In the genomic region with DNA sequence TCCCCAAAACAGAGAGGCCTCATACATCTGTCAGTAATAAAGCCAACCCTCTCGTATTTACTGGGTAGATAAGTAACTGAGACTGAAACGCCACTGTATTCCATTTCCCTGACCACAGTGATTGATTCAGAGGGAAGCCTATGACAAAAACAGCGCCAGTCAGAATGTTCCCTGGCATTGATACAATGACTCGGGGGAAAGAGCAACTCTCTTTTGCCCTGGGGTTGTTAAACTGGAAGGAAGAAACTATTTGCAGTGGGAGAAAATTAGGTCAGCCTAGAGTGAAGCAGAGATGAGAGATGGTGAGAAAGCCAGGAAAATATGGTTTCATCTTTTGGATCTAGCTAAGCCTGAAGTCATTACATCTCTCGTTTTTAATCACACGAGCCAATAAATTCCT, we compare ENCODE assay signal across 15 cellular contexts. TPM values are rescaled to one million over a fixed set of nuclear protein-coding genes. Genes with fewer than 3 reads are reported as not detected.
DNase-seq lines count a peak whose midpoint lies in the region; ATAC-seq and TF ChIP-seq lines count a peak whose summit lies in the region.
"Had no signal": no experiment of that assay in that cellular context is flagged by ENCODE, and none has a peak within 500 bp of the region (broad histone marks: within the 10 kb centered on the region; RNA-seq: fewer than 3 reads in every experiment).

No MANE protein-coding gene starts in this region.

- no peak for ATAC-seq in activated CD4-positive, CD25-positive, alpha-beta regulatory T cell treated with anti-CD3 and anti-CD28 coated beads, Interleukin-2, amount 50 U/mL, for 24 hours
- no peak for ATAC-seq in HG03565 (IDR thresholded peaks at IDR 0.05; ENCODE audit: unreplicated experiment)
- ATAC-seq: A549; effector memory CD8-positive, alpha-beta T cell; T-cell; upper lobe of right lung had no signal

- no peaks in the 10 kb centered on the region for H3K9me3 ChIP-seq in osteoblast (ENCODE audit: low read depth, low read length)
- H3K9me3 ChIP-seq: A549, upper lobe of right lung had no signal

- H3K4me1 ChIP-seq in ACC112 (ENCODE audit: control insufficient read depth, insufficient read depth, low read length, unreplicated experiment) (peaks cover 7% of the 10 kb centered on the region), osteoblast (ENCODE audit: insufficient read depth, low read length) (peaks cover 13% of the 10 kb centered on the region)
- H3K4me1 ChIP-seq: A549, upper lobe of right lung had no signal

- H3K36me3 ChIP-seq in ACC112 (ENCODE audit: insufficient read depth, low read length) (no peaks in the 10 kb centered on the region), osteoblast (ENCODE audit: insufficient read depth, low read length) (no peaks in the 10 kb centered on the region)
- H3K36me3 ChIP-seq: upper lobe of right lung had no signal

- DNase-seq in SK-MEL-5 (ENCODE audit: low read depth, low spot score) (peak; percentile 10), fibroblast of the aortic adventitia (ENCODE audit: low read depth) (peak; percentile 46), osteoblast (ENCODE audit: insufficient read length, low spot score, missing footprints) (peak; percentile 17), T-helper 1 cell (no peak), RPMI8226 (no peak)
- DNase-seq: activated CD4-positive, alpha-beta T cell treated with anti-CD3 and anti-CD28 coated beads, Interleukin-2, amount 10 ng/mL, durations not matched to agents 7 days and 5 days; Calu3; effector memory CD8-positive, alpha-beta T cell; NCI-H2171 treated with DMSO at 0.1 percent for 48 hours; T-cell; upper lobe of right lung had no signal

- no peaks in the 10 kb centered on the region for H3K79me2 ChIP-seq in ACC112 (ENCODE audit: control insufficient read depth, insufficient read depth, low read length, unreplicated experiment)
- H3K79me2 ChIP-seq in osteoblast (ENCODE audit: insufficient read depth, low read length): no peaks in the 10 kb centered on the region

- H3K27me3 ChIP-seq in ACC112 (ENCODE audit: insufficient read depth, low read length): no peaks in the 10 kb centered on the region
- no peaks in the 10 kb centered on the region for H3K27me3 ChIP-seq in osteoblast (ENCODE audit: insufficient read depth, low read length)
- H3K27me3 ChIP-seq: upper lobe of right lung had no signal

- no peak overlapping the region for H3K27ac ChIP-seq in ACC112 (ENCODE audit: low read depth, low read length)
- H3K27ac ChIP-seq in osteoblast (ENCODE audit: low read depth, low read length): peak overlapping the region; percentile 42
- H3K27ac ChIP-seq: A549, upper lobe of right lung had no signal

- TF ChIP-seq CTCF in fibroblast of the aortic adventitia (IDR thresholded peaks at IDR 0.05; ENCODE audit: insufficient read depth, low read length) (no peak), osteoblast (IDR thresholded peaks at IDR 0.05; ENCODE audit: extremely low read depth, low read depth, low read length) (no peak)

- peak overlapping the region; percentile 75 for H3K4me2 ChIP-seq in osteoblast (ENCODE audit: insufficient read depth, low read length)
- H3K4me2 ChIP-seq: A549 had no signal

- in situ Hi-C loops in SK-MEL-5 (cut with HindIII; ENCODE audit: low pct_unique_long_range_greater_than_20kb, low sequenced_read_pairs): no loop called here

- H4K20me1 ChIP-seq in osteoblast (ENCODE audit: insufficient read depth, low read length): no peaks in the 10 kb centered on the region

- peak overlapping the region; percentile 23 for H2AFZ ChIP-seq in ACC112 (ENCODE audit: low read length, unreplicated experiment)
- H2AFZ ChIP-seq in osteoblast (ENCODE audit: low read length): peak overlapping the region; percentile 83

- H3K4me3 ChIP-seq in ACC112 (ENCODE audit: low read depth, low read length): no peak overlapping the region
- no peak overlapping the region for H3K4me3 ChIP-seq in fibroblast of the aortic adventitia (ENCODE audit: low read depth, low read length)
- peak overlapping the region; percentile 37 for H3K4me3 ChIP-seq in osteoblast (ENCODE audit: insufficient read depth, low read length)
- H3K4me3 ChIP-seq: A549, upper lobe of right lung had no signal

RNA-seq across cellular contexts. Expression of a gene that starts 48.6 kb away (rescaled TPM):
- total RNA-seq in SK-MEL-5 (2014; rRNA removed; shearing (Covaris generic)): 53.6 and 57.0 TPM in 2 replicates
- 55.4 and 63.8 TPM in 2 replicates for polyA plus RNA-seq in SK-MEL-5 (2015; cell fraction: cytosol; rRNA removed)
- 63.8 and 71.1 TPM in 2 replicates for polyA plus RNA-seq in SK-MEL-5 (2015; cell fraction: nucleus; rRNA removed)
- total RNA-seq in fibroblast of the aortic adventitia (ENCODE audit: low replicate concordance) (85.8 and 187 TPM in 2 replicates), osteoblast (171 and 189 TPM in 2 replicates)

Comparison
In these comparisons a context has a peak if more than half of its experiments do, and no peak if none do; other contexts are left out.
1. DNase-seq: peak in SK-MEL-5 (single experiment), fibroblast of the aortic adventitia (single experiment) and osteoblast (single experiment); none in T-helper 1 cell (0 of 5) and RPMI8226 (single experiment).